Comparison of ENCODE assay signal across 2 cellular contexts in the genomic region with DNA sequence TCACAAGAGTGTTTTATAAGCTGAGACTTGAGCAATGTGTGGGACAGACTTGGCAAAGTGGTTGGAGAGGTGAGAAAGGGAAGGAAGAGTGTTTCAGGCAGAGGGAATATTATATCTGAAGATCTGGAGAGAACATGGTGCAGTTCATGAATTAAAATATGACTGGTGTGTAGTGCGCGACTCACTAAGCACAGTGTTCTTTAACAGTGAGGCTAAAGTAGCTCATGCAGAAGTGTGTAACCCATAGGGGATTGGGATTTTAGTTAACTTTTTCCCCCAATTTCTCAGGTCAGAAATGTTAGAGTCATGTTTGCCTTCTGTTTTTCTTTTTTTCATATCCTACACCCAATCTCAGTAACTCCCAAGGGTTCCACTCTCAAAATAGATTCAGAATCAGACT.
TF ChIP-seq lines count a peak whose summit lies in the region.

No MANE protein-coding gene starts in this region.

TF ChIP-seq in A549, 52 proteins besides CTCF, POLR2A, EP300 and RAD21 (continued from another document):
- TF ChIP-seq, protein P1, sequence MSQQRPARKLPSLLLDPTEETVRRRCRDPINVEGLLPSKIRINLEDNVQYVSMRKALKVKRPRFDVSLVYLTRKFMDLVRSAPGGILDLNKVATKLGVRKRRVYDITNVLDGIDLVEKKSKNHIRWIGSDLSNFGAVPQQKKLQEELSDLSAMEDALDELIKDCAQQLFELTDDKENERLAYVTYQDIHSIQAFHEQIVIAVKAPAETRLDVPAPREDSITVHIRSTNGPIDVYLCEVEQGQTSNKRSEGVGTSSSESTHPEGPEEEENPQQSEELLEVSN (IDR thresholded peaks at IDR 0.05; ENCODE audit: borderline replicate concordance, low read depth) = no peak
- no peak for TF ChIP-seq FOSL2 (IDR thresholded peaks at IDR 0.05)
- no peak for TF ChIP-seq FOSL2 (CRISPR knock-in tag; IDR thresholded peaks at IDR 0.05)
- TF ChIP-seq JUNB (IDR thresholded peaks at IDR 0.05) = no peak
- TF ChIP-seq, protein P2, sequence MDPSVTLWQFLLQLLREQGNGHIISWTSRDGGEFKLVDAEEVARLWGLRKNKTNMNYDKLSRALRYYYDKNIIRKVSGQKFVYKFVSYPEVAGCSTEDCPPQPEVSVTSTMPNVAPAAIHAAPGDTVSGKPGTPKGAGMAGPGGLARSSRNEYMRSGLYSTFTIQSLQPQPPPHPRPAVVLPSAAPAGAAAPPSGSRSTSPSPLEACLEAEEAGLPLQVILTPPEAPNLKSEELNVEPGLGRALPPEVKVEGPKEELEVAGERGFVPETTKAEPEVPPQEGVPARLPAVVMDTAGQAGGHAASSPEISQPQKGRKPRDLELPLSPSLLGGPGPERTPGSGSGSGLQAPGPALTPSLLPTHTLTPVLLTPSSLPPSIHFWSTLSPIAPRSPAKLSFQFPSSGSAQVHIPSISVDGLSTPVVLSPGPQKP (IDR thresholded peaks at IDR 0.05; ENCODE audit: low read depth, low read length) = no peak

TF ChIP-seq in HCT116, 20 proteins besides CTCF, POLR2A, EP300 and RAD21 (continued from another document):
- TF ChIP-seq, protein P3, sequence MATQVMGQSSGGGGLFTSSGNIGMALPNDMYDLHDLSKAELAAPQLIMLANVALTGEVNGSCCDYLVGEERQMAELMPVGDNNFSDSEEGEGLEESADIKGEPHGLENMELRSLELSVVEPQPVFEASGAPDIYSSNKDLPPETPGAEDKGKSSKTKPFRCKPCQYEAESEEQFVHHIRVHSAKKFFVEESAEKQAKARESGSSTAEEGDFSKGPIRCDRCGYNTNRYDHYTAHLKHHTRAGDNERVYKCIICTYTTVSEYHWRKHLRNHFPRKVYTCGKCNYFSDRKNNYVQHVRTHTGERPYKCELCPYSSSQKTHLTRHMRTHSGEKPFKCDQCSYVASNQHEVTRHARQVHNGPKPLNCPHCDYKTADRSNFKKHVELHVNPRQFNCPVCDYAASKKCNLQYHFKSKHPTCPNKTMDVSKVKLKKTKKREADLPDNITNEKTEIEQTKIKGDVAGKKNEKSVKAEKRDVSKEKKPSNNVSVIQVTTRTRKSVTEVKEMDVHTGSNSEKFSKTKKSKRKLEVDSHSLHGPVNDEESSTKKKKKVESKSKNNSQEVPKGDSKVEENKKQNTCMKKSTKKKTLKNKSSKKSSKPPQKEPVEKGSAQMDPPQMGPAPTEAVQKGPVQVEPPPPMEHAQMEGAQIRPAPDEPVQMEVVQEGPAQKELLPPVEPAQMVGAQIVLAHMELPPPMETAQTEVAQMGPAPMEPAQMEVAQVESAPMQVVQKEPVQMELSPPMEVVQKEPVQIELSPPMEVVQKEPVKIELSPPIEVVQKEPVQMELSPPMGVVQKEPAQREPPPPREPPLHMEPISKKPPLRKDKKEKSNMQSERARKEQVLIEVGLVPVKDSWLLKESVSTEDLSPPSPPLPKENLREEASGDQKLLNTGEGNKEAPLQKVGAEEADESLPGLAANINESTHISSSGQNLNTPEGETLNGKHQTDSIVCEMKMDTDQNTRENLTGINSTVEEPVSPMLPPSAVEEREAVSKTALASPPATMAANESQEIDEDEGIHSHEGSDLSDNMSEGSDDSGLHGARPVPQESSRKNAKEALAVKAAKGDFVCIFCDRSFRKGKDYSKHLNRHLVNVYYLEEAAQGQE (IDR thresholded peaks at IDR 0.05; ENCODE audit: low read depth) = no peak
- TF ChIP-seq, protein P4, sequence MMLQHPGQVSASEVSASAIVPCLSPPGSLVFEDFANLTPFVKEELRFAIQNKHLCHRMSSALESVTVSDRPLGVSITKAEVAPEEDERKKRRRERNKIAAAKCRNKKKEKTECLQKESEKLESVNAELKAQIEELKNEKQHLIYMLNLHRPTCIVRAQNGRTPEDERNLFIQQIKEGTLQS (IDR thresholded peaks at IDR 0.05) = no peak
- TF ChIP-seq SIN3A (IDR thresholded peaks at IDR 0.05; ENCODE audit: low read depth) (no peak), ZFX (IDR thresholded peaks at IDR 0.05) (no peak)
